Comparison of ENCODE assay signal across 8 cellular contexts in genomic region chr3:107846282-107846852, GRCh38.
DNase-seq lines count a peak whose midpoint lies in the region; ATAC-seq and TF ChIP-seq lines count a peak whose summit lies in the region.

No MANE protein-coding gene starts in this region.

- no peak overlapping the region for H3K4me3 ChIP-seq in fibroblast of the aortic adventitia (ENCODE audit: low read depth, low read length)
- no peak overlapping the region for H3K4me3 ChIP-seq in neural cell (ENCODE audit: low read length)

- POLR2A ChIA-PET in activated CD8-positive, alpha-beta T cell treated with anti-CD3 and anti-CD28 coated beads for 36 hours (lab: Charles Lee): interaction anchor here (0.6 to 1.2 kb wide), 2 partner anchors 81 to 524 kb away, joined by 3 to 5 read pairs; no protein-coding TSS in a partner anchor

- H3K9me3 ChIP-seq in neural cell (ENCODE audit: low read length): no peaks in the 10 kb centered on the region

- peaks cover 3% of the 10 kb centered on the region for H3K9me3 Mint-ChIP-seq in activated CD8-positive, alpha-beta T cell treated with anti-CD3 and anti-CD28 coated beads for 36 hours
- no peaks in the 10 kb centered on the region for H3K9me3 Mint-ChIP-seq in activated T-helper 2 cell treated with anti-CD3 and anti-CD28 coated beads, Interferon-gamma antibody, Interleukin-2, Interleukin-4, amounts not matched to agents 10 μg/mL and 5 μg/mL and 100 μg/mL, durations not matched to agents 14 hours and 24 hours and 36 hours

- H3K9me2 ChIP-seq in neural cell (ENCODE audit: insufficient read depth, low read length): no peaks in the 10 kb centered on the region

- H3K36me3 ChIP-seq in neural cell (ENCODE audit: insufficient read depth, low read length): no peaks in the 10 kb centered on the region

- no peaks in the 10 kb centered on the region for H4K20me1 ChIP-seq in neural cell (ENCODE audit: insufficient read depth)

- no peaks in the 10 kb centered on the region for H3K27me3 ChIP-seq in neural cell (ENCODE audit: insufficient read depth, low read depth, low read length)

- no peak overlapping the region for H3K4me3 Mint-ChIP-seq in activated CD8-positive, alpha-beta T cell treated with anti-CD3 and anti-CD28 coated beads for 36 hours
- H3K4me3 Mint-ChIP-seq in activated T-helper 2 cell treated with anti-CD3 and anti-CD28 coated beads, Interferon-gamma antibody, Interleukin-2, Interleukin-4, amounts not matched to agents 10 μg/mL and 5 μg/mL and 100 μg/mL, durations not matched to agents 14 hours and 24 hours and 36 hours (ENCODE audit: low read depth): no peak overlapping the region

- DNase-seq in GM03348 (ENCODE audit: low spot score): peak; percentile 71
- DNase-seq in M059J (ENCODE audit: low read depth): peak; percentile 67
- DNase-seq in activated CD8-positive, alpha-beta T cell treated with anti-CD3 and anti-CD28 coated beads for 36 hours: peak; percentile 67
- DNase-seq in fibroblast of the aortic adventitia (ENCODE audit: low read depth): peak; percentile 73
- DNase-seq in activated T-helper 2 cell treated with anti-CD3 and anti-CD28 coated beads, Interferon-gamma antibody, Interleukin-2, Interleukin-4, amounts not matched to agents 10 μg/mL and 5 μg/mL and 100 μg/mL, durations not matched to agents 14 hours and 24 hours and 36 hours (ENCODE audit: low spot score): no peak

- no peaks in the 10 kb centered on the region for H3F3A ChIP-seq in neural cell (ENCODE audit: insufficient read depth, low read length, poor library complexity, severe bottlenecking)

- H3K27me3 Mint-ChIP-seq in activated CD8-positive, alpha-beta T cell treated with anti-CD3 and anti-CD28 coated beads for 36 hours: peaks cover 5% of the 10 kb centered on the region
- H3K27me3 Mint-ChIP-seq in activated T-helper 2 cell treated with anti-CD3 and anti-CD28 coated beads, Interferon-gamma antibody, Interleukin-2, Interleukin-4, amounts not matched to agents 10 μg/mL and 5 μg/mL and 100 μg/mL, durations not matched to agents 14 hours and 24 hours and 36 hours (ENCODE audit: low read depth): no peaks in the 10 kb centered on the region

- peak; percentile 40 for TF ChIP-seq RAD21 in neural cell (conservative IDR thresholded peaks at IDR 0.05)

- no peak overlapping the region for H3K27ac Mint-ChIP-seq in activated CD8-positive, alpha-beta T cell treated with anti-CD3 and anti-CD28 coated beads for 36 hours
- H3K27ac Mint-ChIP-seq in activated T-helper 2 cell treated with anti-CD3 and anti-CD28 coated beads, Interferon-gamma antibody, Interleukin-2, Interleukin-4, amounts not matched to agents 10 μg/mL and 5 μg/mL and 100 μg/mL, durations not matched to agents 14 hours and 24 hours and 36 hours: no peak overlapping the region

- H3K27ac ChIP-seq in neural cell (ENCODE audit: low read length): no peak overlapping the region

- no peak for TF ChIP-seq EP300 in neural cell (conservative IDR thresholded peaks at IDR 0.05; ENCODE audit: poor library complexity, severe bottlenecking)

- no peak overlapping the region for H3K4me2 ChIP-seq in neural cell (ENCODE audit: low read length)

- no peaks in the 10 kb centered on the region for H3K79me2 ChIP-seq in neural cell (replicated peaks; ENCODE audit: insufficient read depth, low read length)

- intact Hi-C loops in activated CD8-positive, alpha-beta T cell treated with anti-CD3 and anti-CD28 coated beads for 36 hours (cut with micrococcal nuclease): loop anchor here (10.0 kb wide), 1 partner anchor 172 kb away; no protein-coding TSS in a partner anchor
- intact Hi-C loops in activated T-helper 2 cell treated with anti-CD3 and anti-CD28 coated beads, Interferon-gamma antibody, Interleukin-2, Interleukin-4, amounts not matched to agents 10 μg/mL and 5 μg/mL and 100 μg/mL, durations not matched to agents 14 hours and 24 hours and 36 hours (cut with micrococcal nuclease): loop anchor here (10.0 kb wide), 1 partner anchor 172 kb away; no protein-coding TSS in a partner anchor

- H2AFZ ChIP-seq in neural cell (ENCODE audit: low read depth, low read length): no peak overlapping the region

- H3K36me3 Mint-ChIP-seq in activated CD8-positive, alpha-beta T cell treated with anti-CD3 and anti-CD28 coated beads for 36 hours (ENCODE audit: low read depth): no peaks in the 10 kb centered on the region
- H3K36me3 Mint-ChIP-seq in activated T-helper 2 cell treated with anti-CD3 and anti-CD28 coated beads, Interferon-gamma antibody, Interleukin-2, Interleukin-4, amounts not matched to agents 10 μg/mL and 5 μg/mL and 100 μg/mL, durations not matched to agents 14 hours and 24 hours and 36 hours (ENCODE audit: low read depth): no peaks in the 10 kb centered on the region

- ATAC-seq in activated CD8-positive, alpha-beta T cell treated with anti-CD3 and anti-CD28 coated beads for 36 hours: no peak
- no peak for ATAC-seq in GM18873 (IDR thresholded peaks at IDR 0.05; ENCODE audit: low FRiP score, unreplicated experiment)
- ATAC-seq in HG02610 (IDR thresholded peaks at IDR 0.05; ENCODE audit: unreplicated experiment): no peak

- peak; percentile 59 for TF ChIP-seq CTCF in activated CD8-positive, alpha-beta T cell treated with anti-CD3 and anti-CD28 coated beads for 36 hours (IDR thresholded peaks at IDR 0.05)
- TF ChIP-seq CTCF in fibroblast of the aortic adventitia (IDR thresholded peaks at IDR 0.05; ENCODE audit: insufficient read depth, low read length) (peak; percentile 76), neural cell (IDR thresholded peaks at IDR 0.05; ENCODE audit: poor library complexity, severe bottlenecking) (peak; percentile 48)

- CTCF ChIA-PET in activated CD8-positive, alpha-beta T cell treated with anti-CD3 and anti-CD28 coated beads for 36 hours (lab: Charles Lee): interaction anchor here (0.7 to 2.7 kb wide), 22 partner anchors 9 to 234 kb away, joined by 3 to 24 read pairs (median 4); no protein-coding TSS in a partner anchor

- H3K4me1 Mint-ChIP-seq in activated CD8-positive, alpha-beta T cell treated with anti-CD3 and anti-CD28 coated beads for 36 hours (ENCODE audit: low read depth): no peaks in the 10 kb centered on the region
- peaks cover 4% of the 10 kb centered on the region for H3K4me1 Mint-ChIP-seq in activated T-helper 2 cell treated with anti-CD3 and anti-CD28 coated beads, Interferon-gamma antibody, Interleukin-2, Interleukin-4, amounts not matched to agents 10 μg/mL and 5 μg/mL and 100 μg/mL, durations not matched to agents 14 hours and 24 hours and 36 hours (ENCODE audit: low read depth)

- H3K9ac ChIP-seq in neural cell (ENCODE audit: low read length): no peak overlapping the region

TF ChIP-seq in neural cell, 6 proteins besides CTCF, POLR2A, EP300 and RAD21:
- peak; percentile 53 for TF ChIP-seq SMC3 (conservative IDR thresholded peaks at IDR 0.05; ENCODE audit: poor library complexity)
- TF ChIP-seq POLR2AphosphoS5 (IDR thresholded peaks at IDR 0.05): no peak
- TF ChIP-seq, protein P1, sequence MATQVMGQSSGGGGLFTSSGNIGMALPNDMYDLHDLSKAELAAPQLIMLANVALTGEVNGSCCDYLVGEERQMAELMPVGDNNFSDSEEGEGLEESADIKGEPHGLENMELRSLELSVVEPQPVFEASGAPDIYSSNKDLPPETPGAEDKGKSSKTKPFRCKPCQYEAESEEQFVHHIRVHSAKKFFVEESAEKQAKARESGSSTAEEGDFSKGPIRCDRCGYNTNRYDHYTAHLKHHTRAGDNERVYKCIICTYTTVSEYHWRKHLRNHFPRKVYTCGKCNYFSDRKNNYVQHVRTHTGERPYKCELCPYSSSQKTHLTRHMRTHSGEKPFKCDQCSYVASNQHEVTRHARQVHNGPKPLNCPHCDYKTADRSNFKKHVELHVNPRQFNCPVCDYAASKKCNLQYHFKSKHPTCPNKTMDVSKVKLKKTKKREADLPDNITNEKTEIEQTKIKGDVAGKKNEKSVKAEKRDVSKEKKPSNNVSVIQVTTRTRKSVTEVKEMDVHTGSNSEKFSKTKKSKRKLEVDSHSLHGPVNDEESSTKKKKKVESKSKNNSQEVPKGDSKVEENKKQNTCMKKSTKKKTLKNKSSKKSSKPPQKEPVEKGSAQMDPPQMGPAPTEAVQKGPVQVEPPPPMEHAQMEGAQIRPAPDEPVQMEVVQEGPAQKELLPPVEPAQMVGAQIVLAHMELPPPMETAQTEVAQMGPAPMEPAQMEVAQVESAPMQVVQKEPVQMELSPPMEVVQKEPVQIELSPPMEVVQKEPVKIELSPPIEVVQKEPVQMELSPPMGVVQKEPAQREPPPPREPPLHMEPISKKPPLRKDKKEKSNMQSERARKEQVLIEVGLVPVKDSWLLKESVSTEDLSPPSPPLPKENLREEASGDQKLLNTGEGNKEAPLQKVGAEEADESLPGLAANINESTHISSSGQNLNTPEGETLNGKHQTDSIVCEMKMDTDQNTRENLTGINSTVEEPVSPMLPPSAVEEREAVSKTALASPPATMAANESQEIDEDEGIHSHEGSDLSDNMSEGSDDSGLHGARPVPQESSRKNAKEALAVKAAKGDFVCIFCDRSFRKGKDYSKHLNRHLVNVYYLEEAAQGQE (IDR thresholded peaks at IDR 0.05; ENCODE audit: borderline replicate concordance): no peak
- TF ChIP-seq EZH2 (IDR thresholded peaks at IDR 0.05; ENCODE audit: borderline replicate concordance, insufficient read depth, low read length, poor library complexity, severe bottlenecking): no peak
- no peak for TF ChIP-seq MXI1 (conservative IDR thresholded peaks at IDR 0.05; ENCODE audit: poor library complexity, severe bottlenecking)
TF ChIP-seq in neural cell: peak in this region for 1.
